ENCODE assay signal across 11 cellular contexts in the genomic region with DNA sequence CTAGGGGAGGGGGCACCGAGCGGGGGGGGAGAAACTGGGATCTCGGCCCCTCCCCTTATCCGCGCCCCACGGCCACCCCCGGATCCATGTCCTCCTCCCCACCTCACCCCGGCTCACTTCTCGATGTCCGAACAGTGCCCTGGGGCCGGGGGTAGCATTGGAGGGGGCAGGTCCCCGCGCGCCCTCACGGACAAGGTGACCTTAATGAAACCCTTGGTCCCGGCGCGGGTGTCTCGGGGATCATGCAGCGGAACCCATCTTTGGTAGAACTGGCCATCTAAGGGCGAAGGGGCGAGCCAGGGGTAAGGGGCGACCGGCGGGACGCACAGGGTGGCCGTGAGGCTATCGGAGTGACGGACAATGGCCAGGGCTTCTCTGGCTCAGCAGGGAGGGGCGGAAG. TPM values are rescaled to one million over a fixed set of nuclear protein-coding genes. Genes with fewer than 3 reads are reported as not detected.
DNase-seq lines count a peak whose midpoint lies in the region; ATAC-seq, FAIRE-seq and TF ChIP-seq lines count a peak whose summit lies in the region.
"Had no signal": no experiment of that assay in that cellular context is flagged by ENCODE, and none has a peak within 500 bp of the region (broad histone marks: within the 10 kb centered on the region; RNA-seq: fewer than 3 reads in every experiment).

No MANE protein-coding gene starts in this region.

- H3K4me2 ChIP-seq in mammary epithelial cell (ENCODE audit: insufficient read depth, low read depth, low read length) (peak overlapping the region; percentile 87), HepG2 (ENCODE audit: low read depth, low read length) (no peak overlapping the region)

- peak overlapping the region; percentile 63 for H3K4me3 Mint-ChIP-seq in activated CD4-positive, alpha-beta T cell treated with anti-CD3 and anti-CD28 coated beads, Interleukin-2, amount 10 ng/mL, durations not matched to agents 7 days and 5 days
- no peak overlapping the region for H3K4me3 Mint-ChIP-seq in activated CD4-positive, alpha-beta memory T cell treated with anti-CD3 and anti-CD28 coated beads for 36 hours

- H3K4me3 ChIP-seq in mammary epithelial cell (replicated peaks in 1 of 3; ENCODE audit: insufficient read depth in 1 of 3, low read depth in 2 of 3, low read length in 3 of 3) (peak overlapping the region in 2 of 3 experiments; percentile 40 to 42), HepG2 (replicated peaks in 1 of 3; ENCODE audit: insufficient read depth in 1 of 3, low read depth in 2 of 3, low read length in 3 of 3) (no peak overlapping the region), suprapubic skin (peak overlapping the region; percentile 60)

- H3K36me3 ChIP-seq in mammary epithelial cell (ENCODE audit: insufficient read depth, low read length), result no peaks in the 10 kb centered on the region
- H3K36me3 ChIP-seq in HepG2 (replicated peaks in 1 of 2; ENCODE audit: control insufficient read depth in 1 of 2, insufficient read depth in 2 of 2, low read length in 2 of 2), result no peaks in the 10 kb centered on the region
- no peaks in the 10 kb centered on the region for H3K36me3 ChIP-seq in suprapubic skin

- BruUV-seq in mammary epithelial cell (replicated peaks; lab: Mats Ljungman, UMichigan), result no TSS peak
- no TSS peak for BruUV-seq in HepG2 (replicated peaks; lab: Mats Ljungman, UMichigan)

- no peaks in the 10 kb centered on the region for H3K9me3 ChIP-seq in mammary epithelial cell (replicated peaks; ENCODE audit: insufficient read depth, low read length)
- H3K9me3 ChIP-seq in HepG2 (ENCODE audit: low read length), result no peaks in the 10 kb centered on the region
- no peaks in the 10 kb centered on the region for H3K9me3 ChIP-seq in suprapubic skin

- H3K9me3 Mint-ChIP-seq in activated CD4-positive, alpha-beta T cell treated with anti-CD3 and anti-CD28 coated beads, Interleukin-2, amount 10 ng/mL, durations not matched to agents 7 days and 5 days, result no peaks in the 10 kb centered on the region
- no peaks in the 10 kb centered on the region for H3K9me3 Mint-ChIP-seq in activated CD4-positive, alpha-beta memory T cell treated with anti-CD3 and anti-CD28 coated beads for 36 hours

- H4K20me1 ChIP-seq in mammary epithelial cell (ENCODE audit: insufficient read depth, low read length), result no peaks in the 10 kb centered on the region
- H4K20me1 ChIP-seq in HepG2 (ENCODE audit: insufficient read depth, low read length), result no peaks in the 10 kb centered on the region

- POLR2A ChIA-PET in activated CD4-positive, alpha-beta T cell treated with anti-CD3 and anti-CD28 coated beads, Interleukin-2, amount 10 ng/mL, durations not matched to agents 7 days and 5 days (lab: Charles Lee), result no interaction called here
- POLR2A ChIA-PET in HepG2 (lab: Yijun Ruan, JAX), result interaction anchor here (0.6 to 1.0 kb wide), 3 partner anchors 17 to 147 kb away, joined by 3 read pairs; a partner anchor contains a TSS
- POLR2A ChIA-PET in activated CD4-positive, alpha-beta memory T cell treated with anti-CD3 and anti-CD28 coated beads for 36 hours (lab: Charles Lee), result interaction anchor here (0.7 to 2.1 kb wide), 4 partner anchors 14 to 62 kb away, joined by 3 to 8 read pairs (median 4); a partner anchor contains a TSS

- H2AFZ ChIP-seq in mammary epithelial cell (ENCODE audit: low read depth, low read length) (peak overlapping the region; percentile 87), HepG2 (ENCODE audit: low read length) (no peak overlapping the region)

- H3K27me3 Mint-ChIP-seq in activated CD4-positive, alpha-beta T cell treated with anti-CD3 and anti-CD28 coated beads, Interleukin-2, amount 10 ng/mL, durations not matched to agents 7 days and 5 days, result peaks cover 47% of the 10 kb centered on the region
- peaks cover 18% of the 10 kb centered on the region for H3K27me3 Mint-ChIP-seq in activated CD4-positive, alpha-beta memory T cell treated with anti-CD3 and anti-CD28 coated beads for 36 hours

- in situ Hi-C loops in mammary epithelial cell (cut with MboI; ENCODE audit: low sequenced_read_pairs in 2 of 2), result no loop called here
- in situ Hi-C loops in HepG2 (cut with HindIII; ENCODE audit: extremely low pct_ligation_motif_present, low pct_unique_long_range_greater_than_20kb), result loop anchor here (5.0 kb wide), 1 partner anchor 140 kb away; no protein-coding TSS in a partner anchor

- H3K27me3 ChIP-seq in mammary epithelial cell (ENCODE audit: insufficient read depth, low read length) (peaks cover 6% of the 10 kb centered on the region), HepG2 (ENCODE audit: control insufficient read depth in 1 of 2, insufficient read depth in 2 of 2, low read length in 2 of 2) (peaks cover 3 to 26% of the 10 kb centered on the region in 2 experiments; a peak in 4 of 5 replicates), suprapubic skin (peaks cover 20% of the 10 kb centered on the region)

- H3K9ac ChIP-seq in mammary epithelial cell (ENCODE audit: insufficient read depth, low read length) (no peak overlapping the region), HepG2 (ENCODE audit: insufficient read depth, low read depth, low read length) (no peak overlapping the region)

- FAIRE-seq in HepG2 (lab: Jason Lieb, UNC), result no peak
- FAIRE-seq: A204.1, small intestine, urothelium cell line had no signal

- no peak for ATAC-seq in HepG2

- TF ChIP-seq CTCF in mammary epithelial cell (conservative IDR thresholded peaks at IDR 0.05 in 1 of 2, IDR thresholded peaks at IDR 0.05 in 1 of 2; ENCODE audit: extremely low read depth in 1 of 2, insufficient read depth in 1 of 2, low read depth in 1 of 2, low read length in 2 of 2) (no peak), HepG2 (CRISPR knock-in tag; IDR thresholded peaks at IDR 0.05) (no peak), suprapubic skin (IDR thresholded peaks at IDR 0.05) (no peak)

- no peak overlapping the region for H3K27ac Mint-ChIP-seq in activated CD4-positive, alpha-beta T cell treated with anti-CD3 and anti-CD28 coated beads, Interleukin-2, amount 10 ng/mL, durations not matched to agents 7 days and 5 days
- H3K27ac Mint-ChIP-seq in activated CD4-positive, alpha-beta memory T cell treated with anti-CD3 and anti-CD28 coated beads for 36 hours, result no peak overlapping the region

- H3K79me2 ChIP-seq in mammary epithelial cell (ENCODE audit: insufficient read depth, low read length), result no peaks in the 10 kb centered on the region
- no peaks in the 10 kb centered on the region for H3K79me2 ChIP-seq in HepG2 (ENCODE audit: insufficient read depth, low read length)

- no peaks in the 10 kb centered on the region for H3K36me3 Mint-ChIP-seq in activated CD4-positive, alpha-beta T cell treated with anti-CD3 and anti-CD28 coated beads, Interleukin-2, amount 10 ng/mL, durations not matched to agents 7 days and 5 days (ENCODE audit: low read depth)
- no peaks in the 10 kb centered on the region for H3K36me3 Mint-ChIP-seq in activated CD4-positive, alpha-beta memory T cell treated with anti-CD3 and anti-CD28 coated beads for 36 hours

- WGBS in mammary epithelial cell (ENCODE audit: low coverage, missing lambda C conversion rate), result 88% methylated on average over 1 of the region's 30 CpGs
- WGBS in HepG2 (ENCODE audit: low lambda C conversion rate), result 80% methylated on average over 30 of the region's 30 CpGs
- no CpG with 5 or more reads among the region's 30 CpGs for WGBS in suprapubic skin

- peaks cover 13% of the 10 kb centered on the region for H3K4me1 ChIP-seq in mammary epithelial cell (ENCODE audit: insufficient read depth, low read length)
- H3K4me1 ChIP-seq in HepG2 (ENCODE audit: insufficient read depth, low read length), result peaks cover 27% of the 10 kb centered on the region
- peaks cover 20% of the 10 kb centered on the region for H3K4me1 ChIP-seq in suprapubic skin

- no peak for TF ChIP-seq EP300 in HepG2 (IDR thresholded peaks at IDR 0.05; ENCODE audit: low read depth in 2 of 2, low read length in 2 of 2)
- TF ChIP-seq EP300 in HepG2 (CRISPR knock-in tag; IDR thresholded peaks at IDR 0.05; ENCODE audit: borderline replicate concordance), result no peak
- TF ChIP-seq EP300 in suprapubic skin (IDR thresholded peaks at IDR 0.05), result no peak

- CTCF ChIA-PET in activated CD4-positive, alpha-beta T cell treated with anti-CD3 and anti-CD28 coated beads, Interleukin-2, amount 10 ng/mL, durations not matched to agents 7 days and 5 days (lab: Charles Lee), result interaction anchor here (0.7 to 6.2 kb wide), 5 partner anchors 11 to 352 kb away, joined by 3 to 50 read pairs (median 4); a partner anchor contains a TSS
- CTCF ChIA-PET in mammary epithelial cell (lab: Charles Lee; ENCODE audit: low non-redundant PET), result no interaction called here
- CTCF ChIA-PET in HepG2 (lab: Yijun Ruan, JAX; ENCODE audit: low intra/inter-chr PET ratio, low total read pairs), result interaction anchor here (1.1 kb wide), 1 partner anchor 283 kb away, joined by 4 read pairs; no protein-coding TSS in a partner anchor
- CTCF ChIA-PET in activated CD4-positive, alpha-beta memory T cell treated with anti-CD3 and anti-CD28 coated beads for 36 hours (lab: Charles Lee), result interaction anchor here (1.0 to 2.0 kb wide), 18 partner anchors 14 to 352 kb away, joined by 3 to 16 read pairs (median 5); a partner anchor contains a TSS

- TF ChIP-seq POLR2A in HepG2 (IDR thresholded peaks at IDR 0.05; ENCODE audit: insufficient read depth in 1 of 2, low read depth in 2 of 2, low read length in 2 of 2) (no peak), suprapubic skin (IDR thresholded peaks at IDR 0.05) (no peak)

- no peak for TF ChIP-seq RAD21 in HepG2 (CRISPR knock-in tag; IDR thresholded peaks at IDR 0.05)

- no peak overlapping the region for H3K27ac ChIP-seq in mammary epithelial cell (ENCODE audit: insufficient read depth, low read depth, low read length)
- H3K27ac ChIP-seq in HepG2 (ENCODE audit: extremely low read length, insufficient read depth, low read length), result no peak overlapping the region
- no peak overlapping the region for H3K27ac ChIP-seq in suprapubic skin

- intact Hi-C loops in mammary epithelial cell (cut with micrococcal nuclease) (loop anchor here (2.0 to 5.0 kb wide), 2 partner anchors 85 to 99 kb away; no protein-coding TSS in a partner anchor), HepG2 (cut with micrococcal nuclease; ENCODE audit: unreplicated experiment) (no loop called here)
- intact Hi-C loops in activated CD4-positive, alpha-beta memory T cell treated with anti-CD3 and anti-CD28 coated beads for 36 hours (cut with micrococcal nuclease), result loop anchor here (1.0 to 5.0 kb wide), 4 partner anchors 14 to 350 kb away; a partner anchor contains a TSS

- peaks cover 13% of the 10 kb centered on the region for H3K4me1 Mint-ChIP-seq in activated CD4-positive, alpha-beta T cell treated with anti-CD3 and anti-CD28 coated beads, Interleukin-2, amount 10 ng/mL, durations not matched to agents 7 days and 5 days
- H3K4me1 Mint-ChIP-seq in activated CD4-positive, alpha-beta memory T cell treated with anti-CD3 and anti-CD28 coated beads for 36 hours (ENCODE audit: low read depth), result peaks cover 9% of the 10 kb centered on the region

- DNase-seq in activated CD4-positive, alpha-beta T cell treated with anti-CD3 and anti-CD28 coated beads, Interleukin-2, amount 10 ng/mL, durations not matched to agents 7 days and 5 days, result no peak
- DNase-seq in activated CD4-positive, alpha-beta T cell treated with anti-CD3 and anti-CD28 coated beads for 1 hour, result no peak
- DNase-seq in mammary epithelial cell (no peak), HepG2 (ENCODE audit: low spot score) (no peak), suprapubic skin (ENCODE audit: low spot score in 2 of 2) (no peak), T-helper 1 cell (no peak), NCI-H1417 treated with DMSO at 0.1 percent for 48 hours (lab: John Stamatoyannopoulos, UW) (no peak)
- no peak for DNase-seq in activated CD4-positive, alpha-beta memory T cell treated with anti-CD3 and anti-CD28 coated beads for 36 hours

- dilution Hi-C loops in mammary epithelial cell (cut with HindIII; ENCODE audit: low sequenced_read_pairs), result loop anchor here (5.0 to 10.0 kb wide), 3 partner anchors 40 to 127 kb away; no protein-coding TSS in a partner anchor

RNA-seq across cellular contexts. Expression of a gene that starts 13.6 kb away (rescaled TPM):
- total RNA-seq in activated CD4-positive, alpha-beta T cell treated with anti-CD3 and anti-CD28 coated beads, Interleukin-2, amount 10 ng/mL, durations not matched to agents 7 days and 5 days, result 1 to 10 TPM; 1.7 to 1.9 TPM
- total RNA-seq in mammary epithelial cell (1 to 10 TPM; 2.8 to 4.3 TPM), HepG2 (2016; rRNA removed; fragmentation: Illumina TruSeq; extraction: Trizol) (2.5 and 5.8 TPM in 2 replicates), suprapubic skin (under 1 TPM in 1 of 4 donors, not detected in 3; 0.89 TPM)
- polyA plus RNA-seq in mammary epithelial cell (1.1 TPM), HepG2 (2011; rRNA removed) (137 and 149 TPM in 2 replicates)
- not detected for polyA minus RNA-seq in mammary epithelial cell
- total RNA-seq in HepG2 (2016; cell fraction: cytosol; rRNA removed; fragmentation: Illumina TruSeq; extraction: Trizol; ENCODE audit: low read depth), result 2.5 and 4.4 TPM in 2 replicates
- 4.1 and 5.3 TPM in 2 replicates for total RNA-seq in HepG2 (2016; cell fraction: insoluble cytoplasmic fraction; rRNA removed; fragmentation: Illumina TruSeq; extraction: Trizol)
- 3.0 and 4.9 TPM in 2 replicates for total RNA-seq in HepG2 (2016; cell fraction: membrane; rRNA removed; fragmentation: Illumina TruSeq; extraction: Trizol)
- 3.3 and 6.5 TPM in 2 replicates for total RNA-seq in HepG2 (2016; cell fraction: nucleus; rRNA removed; fragmentation: Illumina TruSeq; extraction: Trizol)
- 115 and 170 TPM in 2 replicates for polyA plus RNA-seq in HepG2 (2011; cell fraction: cytosol; rRNA removed)
- polyA plus RNA-seq in HepG2 (2011; cell fraction: nucleus; rRNA removed), result 334 and 438 TPM in 2 replicates
- polyA plus RNA-seq in HepG2 (2012), result 64.5 and 105 TPM in 2 replicates
- polyA plus RNA-seq in HepG2 (2016; cell fraction: cytosol; fragmentation: Illumina TruSeq; extraction: Trizol; ENCODE audit: low read depth), result 3.0 and 3.3 TPM in 2 replicates
- polyA plus RNA-seq in HepG2 (2016; cell fraction: insoluble cytoplasmic fraction; fragmentation: Illumina TruSeq; extraction: Trizol; ENCODE audit: low read depth), result 2.3 and 4.7 TPM in 2 replicates
- polyA plus RNA-seq in HepG2 (2016; cell fraction: membrane; fragmentation: Illumina TruSeq; extraction: Trizol; ENCODE audit: low read depth), result 3.0 TPM in 2 replicates
- polyA plus RNA-seq in HepG2 (2016; cell fraction: nucleus; fragmentation: Illumina TruSeq; extraction: Trizol; ENCODE audit: insufficient read depth, low read depth), result 9.7 and 14.0 TPM in 2 replicates
- polyA minus RNA-seq in HepG2 (2011; rRNA and poly(A)+ RNA removed; ENCODE audit: low replicate concordance), result 2.7 and 72.2 TPM in 2 replicates
- 33.7 and 35.8 TPM in 2 replicates for polyA minus RNA-seq in HepG2 (2011; cell fraction: cytosol; rRNA and poly(A)+ RNA removed)
- 26.8 and 32.9 TPM in 2 replicates for polyA minus RNA-seq in HepG2 (2011; cell fraction: nucleus; rRNA and poly(A)+ RNA removed)
- total RNA-seq in activated CD4-positive, alpha-beta memory T cell treated with anti-CD3 and anti-CD28 coated beads for 36 hours, result 1 to 10 TPM; 7.5 to 9.4 TPM

Comparison
In these comparisons a context has a peak if more than half of its experiments do, and no peak if none do; other contexts are left out.
1. H3K4me3 ChIP-seq: peak in mammary epithelial cell (2 of 3) and suprapubic skin (single experiment); none in HepG2 (0 of 3).